ENCODE assay signal across 8 cellular contexts in the genomic region with DNA sequence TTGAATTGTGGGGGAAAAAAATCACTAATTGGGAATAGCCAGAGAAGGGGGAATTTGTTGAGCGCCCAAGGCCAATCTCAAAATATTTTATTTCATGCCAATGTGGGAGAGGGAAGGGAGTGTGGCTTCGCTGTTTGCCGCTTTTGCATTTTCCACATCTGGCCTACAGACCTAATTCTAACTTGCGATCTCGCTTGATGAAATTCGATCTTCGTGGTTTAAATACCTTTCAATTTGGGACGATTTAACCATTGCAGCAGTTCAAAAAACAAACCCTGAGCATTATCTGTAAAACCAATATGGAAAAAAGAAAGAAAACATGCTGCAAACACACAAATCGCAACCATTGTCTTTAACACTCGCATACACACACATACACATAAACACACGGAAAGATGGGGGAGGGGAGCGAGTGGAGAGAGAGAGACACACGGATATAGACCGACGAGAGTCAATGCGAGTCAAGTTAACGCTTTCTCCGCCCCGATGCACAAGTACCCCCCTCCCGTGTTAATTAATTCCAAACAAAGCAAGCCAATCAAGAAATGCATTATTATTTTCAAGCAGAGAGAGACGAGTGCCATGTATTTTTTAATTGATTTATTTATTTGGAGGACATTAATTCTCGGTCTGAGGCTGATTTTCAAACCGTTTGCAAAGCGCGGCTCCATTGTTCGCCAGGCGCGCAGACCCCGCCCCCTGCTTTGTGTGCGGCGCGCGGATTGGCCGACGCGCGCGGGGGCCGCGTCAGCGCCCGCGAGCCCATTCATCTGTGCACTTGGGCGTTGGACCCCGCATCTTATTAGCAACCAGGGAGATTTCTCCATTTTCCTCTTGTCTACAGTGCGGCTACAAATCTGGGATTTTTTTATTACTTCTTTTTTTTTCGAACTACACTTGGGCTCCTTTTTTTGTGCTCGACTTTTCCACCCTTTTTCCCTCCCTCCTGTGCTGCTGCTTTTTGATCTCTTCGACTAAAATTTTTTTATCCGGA. TPM values are rescaled to one million over a fixed set of nuclear protein-coding genes. Genes with fewer than 3 reads are reported as not detected.
DNase-seq lines count a peak whose midpoint lies in the region; ATAC-seq and TF ChIP-seq lines count a peak whose summit lies in the region.

Gene MARCKS (plus strand): TSS at position 775 of the 994 bp plus-strand sequence. CDS start 401 bp downstream, outside the sequence.

- peak; percentile 38 for ATAC-seq in GM19043 (IDR thresholded peaks at IDR 0.05; ENCODE audit: low read depth, unreplicated experiment)
- ATAC-seq in HG03108 (IDR thresholded peaks at IDR 0.05; ENCODE audit: unreplicated experiment), result peak; percentile 37
- peak; percentile 43 for ATAC-seq in activated B cell treated with CpG ODN at 0.5 μM for 24 hours (ENCODE audit: low read depth)
- ATAC-seq in thoracic aorta (ENCODE audit: insufficient number of reproducible peaks, low FRiP score, low read depth), result no peak

- H3K27me3 ChIP-seq in CD4-positive, alpha-beta memory T cell (ENCODE audit: insufficient read depth, low read length), result peaks cover 53% of the 10 kb centered on the region
- H3K27me3 ChIP-seq in thoracic aorta (replicated peaks; ENCODE audit: insufficient read depth), result no peaks in the 10 kb centered on the region

- H3K9me3 ChIP-seq in CD4-positive, alpha-beta memory T cell (ENCODE audit: control insufficient read depth in 1 of 2, low read length in 2 of 2), result no peaks in the 10 kb centered on the region
- no peaks in the 10 kb centered on the region for H3K9me3 ChIP-seq in thoracic aorta

- no peak for TF ChIP-seq CTCF in activated B cell treated with CpG ODN at 0.5 μM for 24 hours (IDR thresholded peaks at IDR 0.05)
- TF ChIP-seq CTCF in thoracic aorta (IDR thresholded peaks at IDR 0.05), result no peak

- H3K27me3 Mint-ChIP-seq in CD4-positive, alpha-beta memory T cell, result peaks cover 39 to 44% of the 10 kb centered on the region in 2 donors
- H3K27me3 Mint-ChIP-seq in activated B cell treated with CpG ODN at 0.5 μM for 24 hours, result no peaks in the 10 kb centered on the region

- peaks cover 0 to 10% (median 5%) of the 10 kb centered on the region in 8 donors for H3K9me3 Mint-ChIP-seq in CD4-positive, alpha-beta memory T cell
- H3K9me3 Mint-ChIP-seq in activated B cell treated with CpG ODN at 0.5 μM for 24 hours, result no peaks in the 10 kb centered on the region

- H3K27ac ChIP-seq in CD4-positive, alpha-beta memory T cell (ENCODE audit: low read depth, low read length), result no peak within 1 kb of the TSS
- peak within 1 kb of the TSS; percentile 78 to 93 for H3K27ac ChIP-seq in thoracic aorta

- intact Hi-C loops in CD4-positive, alpha-beta memory T cell (cut with micrococcal nuclease), result loop anchor here (5.0 kb wide), 1 partner anchor 115 kb away; the partner anchor contains the start of gene HDAC2
- intact Hi-C loops in activated B cell treated with CpG ODN at 0.5 μM for 24 hours (cut with micrococcal nuclease), result loop anchor here (1.0 to 10.0 kb wide), 7 partner anchors 167 to 1770 kb away; partner anchors contain the start of genes FAM229B and TUBE1

- H3K36me3 ChIP-seq in CD4-positive, alpha-beta memory T cell (ENCODE audit: insufficient read depth, low read length), result no peaks in the 10 kb centered on the region
- H3K36me3 ChIP-seq in thoracic aorta, result no peaks in the 10 kb centered on the region

- H3K4me3 ChIP-seq in CD4-positive, alpha-beta memory T cell (ENCODE audit: low read length in 2 of 2), result peak within 1 kb of the TSS; percentile 2 to 55
- peak within 1 kb of the TSS; percentile 96 for H3K4me3 ChIP-seq in thoracic aorta

- H3K27ac Mint-ChIP-seq in CD4-positive, alpha-beta memory T cell, result no peak within 1 kb of the TSS
- no peak within 1 kb of the TSS for H3K27ac Mint-ChIP-seq in activated B cell treated with CpG ODN at 0.5 μM for 24 hours

- H3K4me1 ChIP-seq in CD4-positive, alpha-beta memory T cell (ENCODE audit: insufficient read depth, low read length), result peaks cover 41% of the 10 kb centered on the region
- H3K4me1 ChIP-seq in thoracic aorta (ENCODE audit: control insufficient read depth in 1 of 2, low read depth in 2 of 2), result peaks cover 8 to 9% of the 10 kb centered on the region in 2 donors

- H3K36me3 Mint-ChIP-seq in CD4-positive, alpha-beta memory T cell, result no peaks in the 10 kb centered on the region
- H3K36me3 Mint-ChIP-seq in activated B cell treated with CpG ODN at 0.5 μM for 24 hours (ENCODE audit: low read depth), result peaks cover 30% of the 10 kb centered on the region

- TF ChIP-seq POLR2A in erythroblast (IDR thresholded peaks at IDR 0.05; ENCODE audit: low read length), result no peak

- peaks cover 0 to 20% (median 12%) of the 10 kb centered on the region in 4 donors for H3K4me1 Mint-ChIP-seq in CD4-positive, alpha-beta memory T cell
- peaks cover 16% of the 10 kb centered on the region for H3K4me1 Mint-ChIP-seq in activated B cell treated with CpG ODN at 0.5 μM for 24 hours

- CTCF ChIA-PET in CD4-positive, alpha-beta memory T cell (lab: Charles Lee; ENCODE audit: partially characterized antibody), result no interaction called here
- CTCF ChIA-PET in activated B cell treated with CpG ODN at 0.5 μM for 24 hours (lab: Charles Lee), result interaction anchor here (2.1 to 2.8 kb wide), 2 partner anchors 230 to 550 kb away, joined by 6 to 12 read pairs; no protein-coding TSS in a partner anchor

- H3K4me3 Mint-ChIP-seq in CD4-positive, alpha-beta memory T cell, result peak within 1 kb of the TSS in 2 of 8 donors; percentile 71 to 85
- no peak within 1 kb of the TSS for H3K4me3 Mint-ChIP-seq in activated B cell treated with CpG ODN at 0.5 μM for 24 hours

- POLR2A ChIA-PET in CD4-positive, alpha-beta memory T cell (lab: Charles Lee; ENCODE audit: partially characterized antibody), result no interaction called here
- POLR2A ChIA-PET in activated B cell treated with CpG ODN at 0.5 μM for 24 hours (lab: Charles Lee), result interaction anchor here (0.6 to 3.0 kb wide), 3 partner anchors 210 to 522 kb away, joined by 4 to 73 read pairs (median 9); no protein-coding TSS in a partner anchor

- peak in 3 of 5 donors; percentile 25 to 30 (median 26) for DNase-seq in CD4-positive, alpha-beta memory T cell
- DNase-seq in NCI-H2196 treated with DMSO at 0.1 percent for 48 hours (lab: John Stamatoyannopoulos, UW; ENCODE audit: unreplicated experiment), result peak; percentile 79
- DNase-seq in activated B cell treated with CpG ODN at 0.5 μM for 24 hours, result peak; percentile 72
- DNase-seq in erythroblast (lab: John Stamatoyannopoulos, UW), result peak; percentile 80 to 81
- DNase-seq in mesenteric fat pad (ENCODE audit: low spot score), result no peak
- no peak for DNase-seq in thoracic aorta (ENCODE audit: low spot score)

RNA-seq across cellular contexts. Expression of gene MARCKS, which starts in this region (rescaled TPM):
- 1 to 10 TPM; 2.2 to 2.7 TPM for total RNA-seq in CD4-positive, alpha-beta memory T cell
- polyA plus RNA-seq in CD4-positive, alpha-beta memory T cell, result under 1 TPM in 1 of 2 donors, not detected in 1; 0.18 TPM
- 94.7 and 100 TPM in 2 replicates for total RNA-seq in activated B cell treated with CpG ODN at 0.5 μM for 24 hours
- 63.6 TPM for total RNA-seq in mesenteric fat pad
- 10 to 100 TPM; 34.3 TPM for total RNA-seq in thoracic aorta

Comparison
In these comparisons a context has a peak if more than half of its experiments do, and no peak if none do; other contexts are left out.
1. RNA of gene MARCKS (total RNA-seq): 94.7 to 100 TPM in activated B cell treated with CpG ODN at 0.5 μM for 24 hours, 63.6 TPM in mesenteric fat pad (single experiment) and 34.3 TPM in thoracic aorta; 2.2 to 2.7 TPM in CD4-positive, alpha-beta memory T cell; every median in the first group is over 4 times any median in the second.
2. DNase-seq: peak in CD4-positive, alpha-beta memory T cell (3 of 5), NCI-H2196 treated with DMSO at 0.1 percent for 48 hours (single experiment), activated B cell treated with CpG ODN at 0.5 μM for 24 hours (single experiment) and erythroblast (2 of 2); none in mesenteric fat pad (single experiment) and thoracic aorta (single experiment).